In genomic region chr2:33214857-33215256, GRCh38 we compare ENCODE assay signal across 19 cellular contexts.
A peak's percentile ranks its signal among the peaks of the same experiment; 100 is the strongest.
DNase-seq lines count a peak whose midpoint lies in the region; ATAC-seq and TF ChIP-seq lines count a peak whose summit lies in the region.
"Had no signal": no experiment of that assay in that cellular context is flagged by ENCODE, and none has a peak within 500 bp of the region (broad histone marks: within the 10 kb centered on the region; RNA-seq: fewer than 3 reads in every experiment).

No MANE protein-coding gene starts in this region.

- TF ChIP-seq EP300 in esophagus muscularis mucosa (IDR thresholded peaks at IDR 0.05): no peak

- H3K27me3 ChIP-seq in esophagus muscularis mucosa (no peaks in the 10 kb centered on the region), smooth muscle cell (ENCODE audit: low read depth) (no peaks in the 10 kb centered on the region)
- H3K27me3 ChIP-seq: BLaER1, foreskin keratinocyte, left lung had no signal

- ATAC-seq in GM21529 (IDR thresholded peaks at IDR 0.05; ENCODE audit: unreplicated experiment): peak; percentile 8
- ATAC-seq in activated T-cell treated with anti-CD3 and anti-CD28 coated beads, Interleukin-2, amount 50 U/mL, for 72 hours (replicated peaks in 1 of 2): no peak
- no peak for ATAC-seq in GM21381 (IDR thresholded peaks at IDR 0.05; ENCODE audit: unreplicated experiment)
- ATAC-seq: foreskin keratinocyte, GM23338 had no signal

- no peaks in the 10 kb centered on the region for H3K79me2 ChIP-seq in smooth muscle cell (ENCODE audit: low read depth)

- 75% methylated on average over 6 of the region's 6 CpGs for WGBS in esophagus muscularis mucosa
- WGBS in smooth muscle cell (ENCODE audit: low lambda C conversion rate): 65% methylated on average over 6 of the region's 6 CpGs

- no peak overlapping the region for H3K27ac Mint-ChIP-seq in activated T-cell treated with anti-CD3 and anti-CD28 coated beads, Interleukin-2, amount 50 U/mL, for 72 hours

- H3K9ac ChIP-seq in smooth muscle cell (ENCODE audit: low read depth): peak overlapping the region; percentile 55
- H3K9ac ChIP-seq: BLaER1 had no signal

- H3K9me3 Mint-ChIP-seq in activated T-cell treated with anti-CD3 and anti-CD28 coated beads, Interleukin-2, amount 50 U/mL, for 72 hours: no peaks in the 10 kb centered on the region
- H3K9me3 Mint-ChIP-seq: endodermal cell, GM23338 had no signal

- no peaks in the 10 kb centered on the region for H4K20me1 ChIP-seq in smooth muscle cell (ENCODE audit: low read depth)
- H4K20me1 ChIP-seq: BLaER1 had no signal

- no peak overlapping the region for H2AFZ ChIP-seq in smooth muscle cell (ENCODE audit: low read depth)
- H2AFZ ChIP-seq: GM23338 had no signal

- peaks cover 0 to 7% (median 0%) of the 10 kb centered on the region in 4 donors for H3K36me3 ChIP-seq in esophagus muscularis mucosa
- H3K36me3 ChIP-seq in smooth muscle cell (ENCODE audit: low read depth): no peaks in the 10 kb centered on the region
- H3K36me3 ChIP-seq: BLaER1, left lung had no signal

- H3K4me1 Mint-ChIP-seq in activated T-cell treated with anti-CD3 and anti-CD28 coated beads, Interleukin-2, amount 50 U/mL, for 72 hours (ENCODE audit: low read depth): peaks cover 19% of the 10 kb centered on the region

- no peak for TF ChIP-seq CTCF in esophagus muscularis mucosa (IDR thresholded peaks at IDR 0.05)
- TF ChIP-seq CTCF in smooth muscle cell (IDR thresholded peaks at IDR 0.05; ENCODE audit: borderline replicate concordance, insufficient read depth, poor library complexity, severe bottlenecking): no peak

- no peak for TF ChIP-seq POLR2A in esophagus muscularis mucosa (IDR thresholded peaks at IDR 0.05; ENCODE audit: low read depth)

- H3K36me3 Mint-ChIP-seq in activated T-cell treated with anti-CD3 and anti-CD28 coated beads, Interleukin-2, amount 50 U/mL, for 72 hours (ENCODE audit: insufficient read depth in 2 of 2): no peaks in the 10 kb centered on the region

- H3K27ac ChIP-seq in esophagus muscularis mucosa (replicated peaks in 1 of 4) (peak overlapping the region; percentile 42 to 64 (median 58)), smooth muscle cell (ENCODE audit: low read depth) (peak overlapping the region; percentile 96)
- H3K27ac ChIP-seq: BLaER1, foreskin keratinocyte, HL-60, left lung had no signal

- intact Hi-C loops in esophagus muscularis mucosa (cut with DNase I): no loop called here

- no peak overlapping the region for H3K4me3 Mint-ChIP-seq in activated T-cell treated with anti-CD3 and anti-CD28 coated beads, Interleukin-2, amount 50 U/mL, for 72 hours
- H3K4me3 Mint-ChIP-seq: endodermal cell, GM23338 had no signal

- H3K4me3 ChIP-seq in esophagus muscularis mucosa (no peak overlapping the region), smooth muscle cell (no peak overlapping the region)
- H3K4me3 ChIP-seq: BLaER1, GM23338, left lung had no signal

- H3K9me3 ChIP-seq in esophagus muscularis mucosa (no peaks in the 10 kb centered on the region), smooth muscle cell (replicated peaks; ENCODE audit: low read depth) (no peaks in the 10 kb centered on the region)
- H3K9me3 ChIP-seq: BLaER1, left lung had no signal

- H3K4me1 ChIP-seq in esophagus muscularis mucosa: peaks cover 45 to 88% (median 68%) of the 10 kb centered on the region in 4 donors
- peaks cover 21% of the 10 kb centered on the region for H3K4me1 ChIP-seq in smooth muscle cell (ENCODE audit: low read depth)
- H3K4me1 ChIP-seq: BLaER1 had no signal

- peak overlapping the region; percentile 77 for H3K4me2 ChIP-seq in smooth muscle cell
- H3K4me2 ChIP-seq: BLaER1, GM23338 had no signal

- H3F3A ChIP-seq in smooth muscle cell (ENCODE audit: low read depth): peaks cover 18% of the 10 kb centered on the region

- H3K27me3 Mint-ChIP-seq in activated T-cell treated with anti-CD3 and anti-CD28 coated beads, Interleukin-2, amount 50 U/mL, for 72 hours (ENCODE audit: low read depth): peaks cover 44% of the 10 kb centered on the region

- peak; percentile 81 for DNase-seq in NCI-H524 treated with DMSO at 0.1 percent for 48 hours (lab: John Stamatoyannopoulos, UW)
- no peak for DNase-seq in esophagus muscularis mucosa (ENCODE audit: extremely low spot score)
- DNase-seq in smooth muscle cell (lab: John Stamatoyannopoulos, UW; ENCODE audit: unreplicated experiment): no peak
- no peak for DNase-seq in activated T-cell treated with anti-CD3 and anti-CD28 coated beads, Interleukin-2, amount 50 U/mL, for 72 hours
- DNase-seq in ureter (ENCODE audit: low spot score): no peak
- DNase-seq: activated effector memory CD4-positive, alpha-beta T cell treated with Interleukin-2 at 50 U/mL for 16 hours; DMS153; KBM-7; NCI-H1048; stimulated activated CD4-positive, alpha-beta T cell treated with anti-CD3 and anti-CD28 coated beads, Interleukin-2, amount 100 ng/mL, for 48 hours; T-helper 2 cell had no signal
